ENCODE assay signal across 26 cellular contexts in the genomic region with DNA sequence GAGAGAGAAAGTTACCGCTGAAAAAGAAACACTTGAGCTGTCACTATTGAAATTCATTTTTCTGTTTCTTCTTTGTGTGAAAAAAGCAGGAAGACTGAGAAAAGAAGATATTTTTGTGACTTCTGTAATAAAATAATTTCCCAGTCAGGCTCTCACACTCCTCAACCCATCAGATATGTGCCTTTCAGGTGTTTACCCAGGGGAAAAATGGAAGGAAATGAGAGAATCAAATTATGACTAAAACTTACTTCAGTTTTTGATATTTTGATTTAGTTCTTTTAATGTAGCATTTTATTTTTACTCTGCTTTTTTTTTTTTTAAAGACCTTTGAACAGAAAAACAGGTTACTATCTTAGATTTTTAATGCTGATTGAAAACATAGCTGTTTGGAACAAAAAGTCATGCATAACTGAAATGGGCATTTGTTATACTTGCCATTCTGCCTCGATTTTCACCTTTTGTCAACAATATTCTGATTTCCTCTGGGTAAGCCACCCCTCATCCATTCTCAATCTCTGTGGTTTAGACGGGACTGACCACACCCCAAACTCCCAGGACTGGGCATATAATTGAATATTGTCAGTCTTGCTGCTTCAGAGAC.
A peak's percentile ranks its signal among the peaks of the same experiment; 100 is the strongest.
DNase-seq lines count a peak whose midpoint lies in the region; ATAC-seq, FAIRE-seq and TF ChIP-seq lines count a peak whose summit lies in the region.
"Had no signal": no experiment of that assay in that cellular context is flagged by ENCODE, and none has a peak within 500 bp of the region (broad histone marks: within the 10 kb centered on the region; RNA-seq: fewer than 3 reads in every experiment).

No MANE protein-coding gene starts in this region.

- H3K79me2 ChIP-seq in OCI-LY3 (ENCODE audit: low read length) = no peaks in the 10 kb centered on the region
- no peaks in the 10 kb centered on the region for H3K79me2 ChIP-seq in keratinocyte (ENCODE audit: control insufficient read depth, insufficient read depth, low read length)

- TF ChIP-seq CTCF in OCI-LY3 (IDR thresholded peaks at IDR 0.05; ENCODE audit: low read depth, low read length) (no peak), keratinocyte (optimal IDR thresholded peaks at IDR 0.05 in 1 of 3, IDR thresholded peaks at IDR 0.05 in 1 of 3, conservative IDR thresholded peaks at IDR 0.05 in 1 of 3; ENCODE audit: extremely low read depth in 1 of 3, insufficient read depth in 2 of 3, low read length in 3 of 3) (no peak), tibial artery (IDR thresholded peaks at IDR 0.05) (no peak)

- no peak for TF ChIP-seq POLR2A in GM12891 (IDR thresholded peaks at IDR 0.05; ENCODE audit: low read depth, low read length)

- no peaks in the 10 kb centered on the region for H3K9me1 ChIP-seq in keratinocyte (ENCODE audit: control insufficient read depth, extremely low read depth, insufficient read depth, low read length)

- 0 out of 2 replicates have a peak overlapping the region, but pooled peaks have one; percentile 3 for H3K27ac ChIP-seq in BLaER1
- H3K27ac ChIP-seq in OCI-LY3 (ENCODE audit: low read length) = peak overlapping the region; percentile 50
- H3K27ac ChIP-seq in keratinocyte (ENCODE audit: control insufficient read depth, insufficient read depth, low read length) = no peak overlapping the region
- no peak overlapping the region for H3K27ac ChIP-seq in tibial artery
- H3K27ac ChIP-seq: GM23248, KMS-11, SK-N-MC had no signal

- no peaks in the 10 kb centered on the region for H4K20me1 ChIP-seq in BLaER1
- H4K20me1 ChIP-seq in OCI-LY3 (ENCODE audit: insufficient read depth, low read length) = no peaks in the 10 kb centered on the region
- no peaks in the 10 kb centered on the region for H4K20me1 ChIP-seq in keratinocyte (ENCODE audit: control insufficient read depth, extremely low read depth, insufficient read depth, low read length)

- no peak for ATAC-seq in HG02970 (IDR thresholded peaks at IDR 0.05; ENCODE audit: low FRiP score, unreplicated experiment)

- no peak overlapping the region for H2AFZ ChIP-seq in OCI-LY3 (ENCODE audit: low read depth, low read length)
- no peak overlapping the region for H2AFZ ChIP-seq in keratinocyte (ENCODE audit: control insufficient read depth, low read length)
- H2AFZ ChIP-seq: GM23248 had no signal

- H3K4me1 ChIP-seq in BLaER1 (peaks cover 38% of the 10 kb centered on the region), OCI-LY3 (ENCODE audit: low read length) (peaks cover 56% of the 10 kb centered on the region), keratinocyte (ENCODE audit: control insufficient read depth, extremely low read depth, insufficient read depth, low read length) (peaks cover 28% of the 10 kb centered on the region), tibial artery (peaks cover 0 to 6% (median 0%) of the 10 kb centered on the region in 4 donors)

- H3K9ac ChIP-seq in BLaER1 (no peak overlapping the region), OCI-LY3 (ENCODE audit: low read length) (peak overlapping the region; percentile 13; the same call in 1 of the 2 replicates), keratinocyte (ENCODE audit: control insufficient read depth, extremely low read depth, insufficient read depth, low read length) (no peak overlapping the region)
- H3K9ac ChIP-seq: GM23248, KMS-11 had no signal

- no peaks in the 10 kb centered on the region for H3K9me3 ChIP-seq in BLaER1
- H3K9me3 ChIP-seq in OCI-LY3 (ENCODE audit: insufficient read depth, low read length) = no peaks in the 10 kb centered on the region
- H3K9me3 ChIP-seq in keratinocyte (ENCODE audit: control insufficient read depth, low read depth, low read length) = no peaks in the 10 kb centered on the region
- no peaks in the 10 kb centered on the region for H3K9me3 ChIP-seq in tibial artery
- H3K9me3 ChIP-seq: HAP-1 had no signal

- intact Hi-C loops in tibial artery (cut with DNase I; ENCODE audit: low total_unique reads) = no loop called here

- peak overlapping the region; percentile 48 for H3K4me2 ChIP-seq in BLaER1
- H3K4me2 ChIP-seq in OCI-LY3 (ENCODE audit: low read length) = peak overlapping the region; percentile 87
- H3K4me2 ChIP-seq in keratinocyte (ENCODE audit: control insufficient read depth, extremely low read depth, insufficient read depth, low read depth, low read length) = no peak overlapping the region
- H3K4me2 ChIP-seq: KMS-11 had no signal

- dilution Hi-C loops in keratinocyte (cut with MboI; ENCODE audit: extremely low pct_ligation_motif_present, low sequenced_read_pairs) = no loop called here

- DNase-seq in GM12891 (ENCODE audit: insufficient read length, low spot score) = no peak
- DNase-seq in keratinocyte (ENCODE audit: low read depth, low spot score) = no peak
- DNase-seq in SW480 (ENCODE audit: low spot score) = no peak
- no peak for DNase-seq in Ammon's horn (ENCODE audit: low spot score)
- DNase-seq in tibial artery = no peak
- DNase-seq: 8988T; ACHN; CD4-positive, alpha-beta T cell; DMS53; GM23248; NCI-H1092; NCI-H1417 treated with DMSO at 0.1 percent for 48 hours; NCI-H1694 treated with DMSO at 0.1 percent for 48 hours; NCI-H2081; NCI-H2227 treated with DMSO at 0.1 percent for 48 hours; NCI-H526 treated with DMSO at 0.1 percent for 48 hours; OCI-M1; SIG-M5 had no signal

- no peaks in the 10 kb centered on the region for H3K27me3 ChIP-seq in BLaER1
- H3K27me3 ChIP-seq in OCI-LY3 (ENCODE audit: low read depth, low read length) = 0 out of 2 replicates have a peak, but pooled peaks cover 7% of the 10 kb centered on the region
- H3K27me3 ChIP-seq in keratinocyte (ENCODE audit: control insufficient read depth, extremely low read depth, insufficient read depth, low read length) = no peaks in the 10 kb centered on the region
- no peaks in the 10 kb centered on the region for H3K27me3 ChIP-seq in tibial artery

- FAIRE-seq in GM12891 (lab: Jason Lieb, UNC) = peak; percentile 9
- FAIRE-seq in keratinocyte (lab: Jason Lieb, UNC) = peak; percentile 20
- FAIRE-seq: G401.6, RCC 7860 had no signal

- H3K4me3 ChIP-seq in BLaER1 = no peak overlapping the region
- H3K4me3 ChIP-seq in OCI-LY3 (ENCODE audit: low read length) = peak overlapping the region; percentile 51
- no peak overlapping the region for H3K4me3 ChIP-seq in keratinocyte (ENCODE audit: control insufficient read depth in 2 of 3, extremely low read depth in 1 of 3, insufficient read depth in 2 of 3, low read depth in 1 of 3, low read length in 3 of 3)
- no peak overlapping the region for H3K4me3 ChIP-seq in tibial artery
- H3K4me3 ChIP-seq: GM23248, HAP-1, SK-N-MC had no signal

- H3K36me3 ChIP-seq in BLaER1 = no peaks in the 10 kb centered on the region
- no peaks in the 10 kb centered on the region for H3K36me3 ChIP-seq in OCI-LY3 (replicated peaks; ENCODE audit: low read depth, low read length)
- no peaks in the 10 kb centered on the region for H3K36me3 ChIP-seq in keratinocyte (ENCODE audit: control insufficient read depth in 2 of 2, extremely low read depth in 1 of 2, insufficient read depth in 2 of 2, low read length in 2 of 2)
- no peaks in the 10 kb centered on the region for H3K36me3 ChIP-seq in tibial artery
- H3K36me3 ChIP-seq: HAP-1 had no signal

TF ChIP-seq in GM12891, 5 proteins besides CTCF, POLR2A, EP300 and RAD21:
- TF ChIP-seq POU2F2 (IDR thresholded peaks at IDR 0.05; ENCODE audit: low read depth, low read length) (no peak), POLR2AphosphoS5 (IDR thresholded peaks at IDR 0.05; ENCODE audit: low read depth, low read length) (no peak), SPI1 (IDR thresholded peaks at IDR 0.05; ENCODE audit: low read depth, low read length) (no peak), PAX5 (IDR thresholded peaks at IDR 0.05; ENCODE audit: insufficient read depth, low read length, severe bottlenecking) (no peak), TAF1 (IDR thresholded peaks at IDR 0.05; ENCODE audit: low read depth, low read length) (no peak)

Comparison
In these comparisons a context has a peak if more than half of its experiments do, and no peak if none do; other contexts are left out.
1. H3K27ac ChIP-seq: peak in BLaER1 (single experiment) and OCI-LY3 (single experiment); none in keratinocyte (single experiment) and tibial artery (0 of 2).